ENCODE assay signal across 1 cellular context in the genomic region with DNA sequence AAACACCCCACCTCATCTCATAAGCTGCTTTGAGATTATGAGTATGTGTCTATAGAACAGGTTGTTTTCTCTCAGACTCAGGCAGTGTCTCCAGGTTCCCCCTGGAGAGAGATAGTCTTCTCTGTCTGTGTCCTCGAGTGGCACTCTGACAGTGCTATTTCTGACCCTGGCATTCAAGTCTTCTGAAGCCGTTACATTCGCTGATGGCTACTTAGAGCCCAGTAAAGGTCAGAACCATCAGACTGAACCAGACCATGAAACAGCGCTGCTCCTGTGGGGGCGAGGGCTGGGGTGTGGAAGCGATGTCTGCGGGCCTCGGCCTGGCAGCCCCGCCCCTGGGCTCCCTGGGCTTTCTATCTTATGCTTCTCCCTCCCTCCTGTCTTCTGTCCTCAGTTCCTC.
TF ChIP-seq lines count a peak whose summit lies in the region.

No MANE protein-coding gene starts in this region.

TF ChIP-seq in GM23338, 12 proteins besides CTCF, POLR2A, EP300 and RAD21:
- TF ChIP-seq, protein P1, sequence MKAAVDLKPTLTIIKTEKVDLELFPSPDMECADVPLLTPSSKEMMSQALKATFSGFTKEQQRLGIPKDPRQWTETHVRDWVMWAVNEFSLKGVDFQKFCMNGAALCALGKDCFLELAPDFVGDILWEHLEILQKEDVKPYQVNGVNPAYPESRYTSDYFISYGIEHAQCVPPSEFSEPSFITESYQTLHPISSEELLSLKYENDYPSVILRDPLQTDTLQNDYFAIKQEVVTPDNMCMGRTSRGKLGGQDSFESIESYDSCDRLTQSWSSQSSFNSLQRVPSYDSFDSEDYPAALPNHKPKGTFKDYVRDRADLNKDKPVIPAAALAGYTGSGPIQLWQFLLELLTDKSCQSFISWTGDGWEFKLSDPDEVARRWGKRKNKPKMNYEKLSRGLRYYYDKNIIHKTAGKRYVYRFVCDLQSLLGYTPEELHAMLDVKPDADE (IDR thresholded peaks at IDR 0.05) = no peak
- TF ChIP-seq STAT1 (IDR thresholded peaks at IDR 0.05; ENCODE audit: unreplicated experiment) = no peak
- TF ChIP-seq, protein P2, sequence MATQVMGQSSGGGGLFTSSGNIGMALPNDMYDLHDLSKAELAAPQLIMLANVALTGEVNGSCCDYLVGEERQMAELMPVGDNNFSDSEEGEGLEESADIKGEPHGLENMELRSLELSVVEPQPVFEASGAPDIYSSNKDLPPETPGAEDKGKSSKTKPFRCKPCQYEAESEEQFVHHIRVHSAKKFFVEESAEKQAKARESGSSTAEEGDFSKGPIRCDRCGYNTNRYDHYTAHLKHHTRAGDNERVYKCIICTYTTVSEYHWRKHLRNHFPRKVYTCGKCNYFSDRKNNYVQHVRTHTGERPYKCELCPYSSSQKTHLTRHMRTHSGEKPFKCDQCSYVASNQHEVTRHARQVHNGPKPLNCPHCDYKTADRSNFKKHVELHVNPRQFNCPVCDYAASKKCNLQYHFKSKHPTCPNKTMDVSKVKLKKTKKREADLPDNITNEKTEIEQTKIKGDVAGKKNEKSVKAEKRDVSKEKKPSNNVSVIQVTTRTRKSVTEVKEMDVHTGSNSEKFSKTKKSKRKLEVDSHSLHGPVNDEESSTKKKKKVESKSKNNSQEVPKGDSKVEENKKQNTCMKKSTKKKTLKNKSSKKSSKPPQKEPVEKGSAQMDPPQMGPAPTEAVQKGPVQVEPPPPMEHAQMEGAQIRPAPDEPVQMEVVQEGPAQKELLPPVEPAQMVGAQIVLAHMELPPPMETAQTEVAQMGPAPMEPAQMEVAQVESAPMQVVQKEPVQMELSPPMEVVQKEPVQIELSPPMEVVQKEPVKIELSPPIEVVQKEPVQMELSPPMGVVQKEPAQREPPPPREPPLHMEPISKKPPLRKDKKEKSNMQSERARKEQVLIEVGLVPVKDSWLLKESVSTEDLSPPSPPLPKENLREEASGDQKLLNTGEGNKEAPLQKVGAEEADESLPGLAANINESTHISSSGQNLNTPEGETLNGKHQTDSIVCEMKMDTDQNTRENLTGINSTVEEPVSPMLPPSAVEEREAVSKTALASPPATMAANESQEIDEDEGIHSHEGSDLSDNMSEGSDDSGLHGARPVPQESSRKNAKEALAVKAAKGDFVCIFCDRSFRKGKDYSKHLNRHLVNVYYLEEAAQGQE (IDR thresholded peaks at IDR 0.05; ENCODE audit: unreplicated experiment) = no peak
- no peak for TF ChIP-seq POLR2AphosphoS5 (IDR thresholded peaks at IDR 0.05; ENCODE audit: low read depth)
- TF ChIP-seq ZNF331 (CRISPR knock-in tag; IDR thresholded peaks at IDR 0.05; ENCODE audit: low read depth) = no peak
